In the genomic region with DNA sequence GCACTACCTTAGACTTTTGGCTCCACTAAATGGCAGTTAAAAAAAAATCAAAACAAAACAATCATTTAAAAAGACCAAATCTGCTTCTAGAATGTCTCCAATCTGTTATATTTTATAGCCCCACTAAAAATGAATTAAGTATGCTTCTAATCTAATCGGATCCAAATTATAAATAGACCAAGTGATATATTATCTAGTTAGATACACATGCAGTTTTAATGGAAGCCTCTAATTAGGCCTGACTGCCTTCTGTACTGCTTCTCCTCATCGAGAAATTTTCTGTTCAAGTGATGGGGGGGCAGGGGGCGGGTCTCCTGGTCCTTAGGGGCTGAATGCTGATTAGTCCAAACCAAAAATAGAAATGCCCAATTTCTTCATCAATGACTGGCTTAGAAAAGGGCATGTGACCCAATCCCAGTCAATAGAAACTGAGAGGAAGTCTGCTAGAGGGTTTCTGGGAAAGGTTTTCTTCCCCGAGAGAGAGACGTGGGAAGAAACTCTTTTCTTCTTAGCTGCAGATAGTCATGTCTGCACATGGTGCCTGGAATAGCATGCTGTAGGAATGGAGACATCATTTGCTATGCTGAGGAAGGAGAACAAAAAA, we compare ENCODE assay signal across 1 cellular context.
A peak's percentile ranks its signal among the peaks of the same experiment; 100 is the strongest.
TF ChIP-seq lines count a peak whose summit lies in the region.

No MANE protein-coding gene starts in this region.

TF ChIP-seq in SK-N-SH, 30 proteins besides CTCF, POLR2A, EP300 and RAD21 (continued from another document):
- TF ChIP-seq, protein P1, sequence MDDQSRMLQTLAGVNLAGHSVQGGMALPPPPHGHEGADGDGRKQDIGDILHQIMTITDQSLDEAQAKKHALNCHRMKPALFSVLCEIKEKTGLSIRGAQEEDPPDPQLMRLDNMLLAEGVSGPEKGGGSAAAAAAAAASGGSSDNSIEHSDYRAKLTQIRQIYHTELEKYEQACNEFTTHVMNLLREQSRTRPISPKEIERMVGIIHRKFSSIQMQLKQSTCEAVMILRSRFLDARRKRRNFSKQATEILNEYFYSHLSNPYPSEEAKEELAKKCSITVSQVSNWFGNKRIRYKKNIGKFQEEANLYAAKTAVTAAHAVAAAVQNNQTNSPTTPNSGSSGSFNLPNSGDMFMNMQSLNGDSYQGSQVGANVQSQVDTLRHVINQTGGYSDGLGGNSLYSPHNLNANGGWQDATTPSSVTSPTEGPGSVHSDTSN (IDR thresholded peaks at IDR 0.05): no peak
- TF ChIP-seq GABPA (IDR thresholded peaks at IDR 0.05; ENCODE audit: low read depth) (no peak), RCOR1 (IDR thresholded peaks at IDR 0.05; ENCODE audit: low read length) (peak; percentile 23; the same call in 1 of the 2 replicates), MXI1 (IDR thresholded peaks at IDR 0.05; ENCODE audit: low read depth, low read length) (peak; percentile 38; the same call in 1 of the 2 replicates), RFX5 (IDR thresholded peaks at IDR 0.05; ENCODE audit: low read length) (no peak), FOXM1 (IDR thresholded peaks at IDR 0.05; ENCODE audit: low read depth) (no peak), ZBTB33 (IDR thresholded peaks at IDR 0.05; ENCODE audit: borderline replicate concordance, low read depth) (no peak), ELF1 (IDR thresholded peaks at IDR 0.05) (no peak), YY1 (IDR thresholded peaks at IDR 0.05; ENCODE audit: low read depth) (no peak), CHD2 (IDR thresholded peaks at IDR 0.05; ENCODE audit: low read length, partially characterized antibody) (no peak), FOSL2 (IDR thresholded peaks at IDR 0.05; ENCODE audit: borderline replicate concordance, low read depth) (no peak), JUND (IDR thresholded peaks at IDR 0.05) (no peak), GATA2 (CRISPR knock-in tag; IDR thresholded peaks at IDR 0.05) (0 out of 2 replicates have a peak, but pooled peaks have one; percentile 18), POLR2AphosphoS5 (IDR thresholded peaks at IDR 0.05; ENCODE audit: low read depth, low read length) (no peak), REST (IDR thresholded peaks at IDR 0.05; ENCODE audit: low read depth, low read length) (no peak), RXRA (IDR thresholded peaks at IDR 0.05; ENCODE audit: borderline replicate concordance, low read depth) (no peak), TCF12 (IDR thresholded peaks at IDR 0.05) (no peak), SIN3A (IDR thresholded peaks at IDR 0.05; ENCODE audit: borderline replicate concordance, low read depth, low read length) (no peak), NFIC (IDR thresholded peaks at IDR 0.05; ENCODE audit: borderline replicate concordance) (no peak), EZH2phosphoT487 (IDR thresholded peaks at IDR 0.05; ENCODE audit: borderline replicate concordance, low read depth) (no peak), TAF1 (IDR thresholded peaks at IDR 0.05; ENCODE audit: borderline replicate concordance, low read depth, low read length) (no peak), SMC3 (IDR thresholded peaks at IDR 0.05; ENCODE audit: low read depth, low read length) (no peak)
- TF ChIP-seq, protein P2, sequence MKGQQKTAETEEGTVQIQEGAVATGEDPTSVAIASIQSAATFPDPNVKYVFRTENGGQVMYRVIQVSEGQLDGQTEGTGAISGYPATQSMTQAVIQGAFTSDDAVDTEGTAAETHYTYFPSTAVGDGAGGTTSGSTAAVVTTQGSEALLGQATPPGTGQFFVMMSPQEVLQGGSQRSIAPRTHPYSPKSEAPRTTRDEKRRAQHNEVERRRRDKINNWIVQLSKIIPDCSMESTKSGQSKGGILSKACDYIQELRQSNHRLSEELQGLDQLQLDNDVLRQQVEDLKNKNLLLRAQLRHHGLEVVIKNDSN (IDR thresholded peaks at IDR 0.05; ENCODE audit: borderline replicate concordance, low read depth): no peak
- TF ChIP-seq, protein P3, sequence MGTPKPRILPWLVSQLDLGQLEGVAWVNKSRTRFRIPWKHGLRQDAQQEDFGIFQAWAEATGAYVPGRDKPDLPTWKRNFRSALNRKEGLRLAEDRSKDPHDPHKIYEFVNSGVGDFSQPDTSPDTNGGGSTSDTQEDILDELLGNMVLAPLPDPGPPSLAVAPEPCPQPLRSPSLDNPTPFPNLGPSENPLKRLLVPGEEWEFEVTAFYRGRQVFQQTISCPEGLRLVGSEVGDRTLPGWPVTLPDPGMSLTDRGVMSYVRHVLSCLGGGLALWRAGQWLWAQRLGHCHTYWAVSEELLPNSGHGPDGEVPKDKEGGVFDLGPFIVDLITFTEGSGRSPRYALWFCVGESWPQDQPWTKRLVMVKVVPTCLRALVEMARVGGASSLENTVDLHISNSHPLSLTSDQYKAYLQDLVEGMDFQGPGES (IDR thresholded peaks at IDR 0.05; ENCODE audit: low read depth, low read length): no peak
- TF ChIP-seq, protein P4, sequence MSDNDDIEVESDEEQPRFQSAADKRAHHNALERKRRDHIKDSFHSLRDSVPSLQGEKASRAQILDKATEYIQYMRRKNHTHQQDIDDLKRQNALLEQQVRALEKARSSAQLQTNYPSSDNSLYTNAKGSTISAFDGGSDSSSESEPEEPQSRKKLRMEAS (IDR thresholded peaks at IDR 0.05; ENCODE audit: low read depth): no peak
